11 cellular contexts compared by ENCODE assay signal in the genomic region with DNA sequence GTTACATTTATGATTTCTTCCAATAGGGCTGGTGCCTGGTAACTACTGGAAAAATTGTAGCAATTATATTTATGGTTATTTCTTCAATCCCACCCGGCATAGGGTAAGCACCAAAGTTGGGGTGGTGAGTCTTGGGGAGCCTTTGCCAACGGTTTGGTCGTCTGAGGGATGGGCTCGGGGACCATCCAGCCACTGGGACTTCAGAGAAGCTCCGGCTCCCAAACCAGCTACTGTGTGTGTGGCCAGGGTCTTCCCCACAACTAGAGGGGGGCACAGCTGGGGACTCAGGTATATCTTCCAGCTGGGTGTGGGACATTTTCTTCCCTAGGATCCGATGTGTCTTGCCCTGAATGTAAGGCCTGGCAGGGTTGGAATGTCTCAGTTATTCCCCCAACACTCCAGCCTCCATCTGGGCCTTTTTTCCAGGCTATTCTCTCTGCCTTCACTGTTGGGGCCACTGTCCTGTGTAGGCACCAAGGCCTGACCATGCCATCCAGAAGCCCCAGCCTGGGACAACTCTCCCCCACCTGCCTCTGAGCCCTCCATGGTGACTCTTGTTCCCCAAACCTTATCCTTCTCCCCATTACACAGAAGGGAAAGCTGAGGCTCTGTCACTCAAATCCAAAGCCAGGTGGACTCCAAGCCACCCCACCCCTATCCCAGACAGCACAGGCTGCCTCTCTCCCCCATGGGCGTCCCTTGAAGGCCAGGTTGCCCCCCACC. TPM values are rescaled to one million over a fixed set of nuclear protein-coding genes. Genes with fewer than 3 reads are reported as not detected.
DNase-seq lines count a peak whose midpoint lies in the region; ATAC-seq and TF ChIP-seq lines count a peak whose summit lies in the region.
"Had no signal": no experiment of that assay in that cellular context is flagged by ENCODE, and none has a peak within 500 bp of the region (broad histone marks: within the 10 kb centered on the region; RNA-seq: fewer than 3 reads in every experiment).

No MANE protein-coding gene starts in this region.

- no peak for TF ChIP-seq POLR2A in adrenal gland (IDR thresholded peaks at IDR 0.05)

- no peaks in the 10 kb centered on the region for H3K9me3 Mint-ChIP-seq in naive thymus-derived CD8-positive, alpha-beta T cell

- H3K27me3 ChIP-seq in adrenal gland, result no peaks in the 10 kb centered on the region
- H3K27me3 ChIP-seq: ovary had no signal

- peaks cover 5 to 60% (median 17%) of the 10 kb centered on the region in 4 donors for H3K4me1 Mint-ChIP-seq in naive thymus-derived CD8-positive, alpha-beta T cell

- no peaks in the 10 kb centered on the region for H3K27me3 Mint-ChIP-seq in naive thymus-derived CD8-positive, alpha-beta T cell

- H3K27ac Mint-ChIP-seq in naive thymus-derived CD8-positive, alpha-beta T cell, result peak overlapping the region in 6 of 10 donors; percentile 14 to 76 (median 64)

- ATAC-seq in naive thymus-derived CD8-positive, alpha-beta T cell, result no peak
- no peak for ATAC-seq in HG02973 (IDR thresholded peaks at IDR 0.05; ENCODE audit: unreplicated experiment)
- ATAC-seq in HG03175 (IDR thresholded peaks at IDR 0.05; ENCODE audit: unreplicated experiment), result no peak

- TF ChIP-seq CTCF in GM12865 (IDR thresholded peaks at IDR 0.05; ENCODE audit: insufficient read depth, low read depth, low read length, missing control alignments) (no peak), adrenal gland (IDR thresholded peaks at IDR 0.05) (no peak)

- DNase-seq in 8988T (peak; percentile 23), GM12865 (ENCODE audit: low read depth) (no peak), adrenal gland (peak in 1 of 7 donors; percentile 7), NCI-H187 treated with DMSO at 0.1 percent for 48 hours (lab: John Stamatoyannopoulos, UW) (no peak), NK-92 (lab: John Stamatoyannopoulos, UW; ENCODE audit: unreplicated experiment) (no peak)
- DNase-seq in naive thymus-derived CD8-positive, alpha-beta T cell, result no peak
- DNase-seq: KBM-7 had no signal

- peaks cover 0 to 29% of the 10 kb centered on the region in 2 donors for H3K36me3 ChIP-seq in adrenal gland (replicated peaks in 1 of 2)
- H3K36me3 ChIP-seq: ovary had no signal

- peak overlapping the region in 9 of 10 donors; percentile 12 to 91 (median 51) for H3K4me3 Mint-ChIP-seq in naive thymus-derived CD8-positive, alpha-beta T cell

- intact Hi-C loops in adrenal gland (cut with DNase I), result no loop called here

- H3K9me3 ChIP-seq in adrenal gland (replicated peaks in 1 of 3), result no peaks in the 10 kb centered on the region
- H3K9me3 ChIP-seq: ovary had no signal

- H3K36me3 Mint-ChIP-seq in naive thymus-derived CD8-positive, alpha-beta T cell, result peaks cover 0 to 20% (median 3%) of the 10 kb centered on the region in 3 donors

- peak overlapping the region in 4 of 5 donors; percentile 66 to 97 (median 92) for H3K27ac ChIP-seq in adrenal gland
- H3K27ac ChIP-seq: epithelial cell of prostate had no signal

- peaks cover 21 to 27% of the 10 kb centered on the region in 2 donors for H3K4me1 ChIP-seq in adrenal gland (replicated peaks in 1 of 2)

- 80 to 97% (median 88%) methylated on average over 4 to 7 of the region's 7 CpGs for WGBS in adrenal gland, 4 donors

- H3K4me3 ChIP-seq in GM12865 (ENCODE audit: low read depth, low read length) (peak overlapping the region; percentile 91; the same call in 1 of the 2 replicates), adrenal gland (no peak overlapping the region)
- H3K4me3 ChIP-seq: ovary had no signal

- POLR2A ChIA-PET in naive thymus-derived CD8-positive, alpha-beta T cell (lab: Charles Lee), result interaction anchor here (0.5 kb wide), 1 partner anchor 15 kb away, joined by 5 read pairs; no protein-coding TSS in a partner anchor

RNA-seq across cellular contexts. Expression of a gene that starts 1.1 kb away (rescaled TPM):
- 100 to 1,000 TPM; 103 to 372 (median 185) TPM for total RNA-seq in adrenal gland
- 100 to 1,000 TPM in 2 of 3 donors, 10 to 100 TPM in 1; 99.2 to 268 (median 158) TPM for polyA plus RNA-seq in adrenal gland
- 10 to 100 TPM; 13.7 to 15.3 TPM for total RNA-seq in naive thymus-derived CD8-positive, alpha-beta T cell
- polyA plus RNA-seq in naive thymus-derived CD8-positive, alpha-beta T cell, result 1 to 10 TPM; 3.3 to 7.1 (median 5.4) TPM

RNA-seq across cellular contexts. Expression of a gene that starts 19.5 kb away (rescaled TPM):
- total RNA-seq in adrenal gland, result 100 to 1,000 TPM in 3 of 8 donors, 10 to 100 TPM in 5; 32.9 to 124 (median 80.4) TPM
- polyA plus RNA-seq in adrenal gland, result 10 to 100 TPM in 2 of 3 donors, 1 to 10 TPM in 1; 6.7 to 21.0 (median 10.8) TPM
- total RNA-seq in naive thymus-derived CD8-positive, alpha-beta T cell, result 10 to 100 TPM; 20.9 to 21.5 TPM
- polyA plus RNA-seq in naive thymus-derived CD8-positive, alpha-beta T cell, result 10 to 100 TPM in 1 of 3 donors, 1 to 10 TPM in 2; 1.5 to 11.7 (median 3.6) TPM

RNA-seq across cellular contexts. Expression of a gene that starts 20.5 kb away (rescaled TPM):
- total RNA-seq in adrenal gland, result 10 to 100 TPM; 10.3 to 47.4 (median 24.0) TPM
- polyA plus RNA-seq in adrenal gland, result 10 to 100 TPM; 21.1 to 41.4 (median 40.8) TPM
- total RNA-seq in naive thymus-derived CD8-positive, alpha-beta T cell, result 1 to 10 TPM; 5.8 to 7.0 TPM
- 10 to 100 TPM in 1 of 3 donors, 1 to 10 TPM in 2; 5.1 to 12.2 (median 9.4) TPM for polyA plus RNA-seq in naive thymus-derived CD8-positive, alpha-beta T cell

RNA-seq across cellular contexts. Expression of a gene that starts 31.4 kb away (rescaled TPM):
- total RNA-seq in adrenal gland, result 10 to 100 TPM in 3 of 8 donors, 1 to 10 TPM in 5; 2.3 to 32.3 (median 6.9) TPM
- 10 to 100 TPM in 1 of 3 donors, 1 to 10 TPM in 2; 4.0 to 16.6 (median 5.8) TPM for polyA plus RNA-seq in adrenal gland
- total RNA-seq in naive thymus-derived CD8-positive, alpha-beta T cell, result 1 to 10 TPM; 2.9 to 3.8 TPM
- polyA plus RNA-seq in naive thymus-derived CD8-positive, alpha-beta T cell, result 1 to 10 TPM; 1.3 to 2.3 (median 1.8) TPM

RNA-seq across cellular contexts. Expression of a gene that starts 53.7 kb away (rescaled TPM):
- 1 to 10 TPM in 2 of 8 donors, under 1 TPM in 6; 0.11 to 1.7 (median 0.42) TPM for total RNA-seq in adrenal gland
- polyA plus RNA-seq in adrenal gland, result 1 to 10 TPM in 1 of 3 donors, under 1 TPM in 1, not detected in 1; 0.77 to 2.4 TPM
- not detected for total RNA-seq in naive thymus-derived CD8-positive, alpha-beta T cell
- not detected for polyA plus RNA-seq in naive thymus-derived CD8-positive, alpha-beta T cell

Comparison
In these comparisons a context has a peak if more than half of its experiments do, and no peak if none do; other contexts are left out.
1. RNA of a gene that starts 1.1 kb away (total RNA-seq): 103 to 372 TPM in adrenal gland; 13.7 to 15.3 TPM in naive thymus-derived CD8-positive, alpha-beta T cell; every median in the first group is over 4 times any median in the second.